In genomic region chr7:4144801-4145470, GRCh38 we compare ENCODE assay signal across 10 cellular contexts.
DNase-seq lines count a peak whose midpoint lies in the region; ATAC-seq and TF ChIP-seq lines count a peak whose summit lies in the region.
"Had no signal": no experiment of that assay in that cellular context is flagged by ENCODE, and none has a peak within 500 bp of the region (broad histone marks: within the 10 kb centered on the region; RNA-seq: fewer than 3 reads in every experiment).

No MANE protein-coding gene starts in this region.

- H2BK15ac ChIP-seq in mesendoderm (replicated peaks; ENCODE audit: low read depth) = no peak overlapping the region

- H3K27ac ChIP-seq in mesendoderm (ENCODE audit: low read depth, low read length) (no peak overlapping the region), transverse colon (peak overlapping the region in 1 of 4 donors; percentile 37)

- no peaks in the 10 kb centered on the region for H3K36me3 Mint-ChIP-seq in activated CD4-positive, alpha-beta T cell treated with anti-CD3 and anti-CD28 coated beads, Interleukin-2, amount 10 ng/mL, durations not matched to agents 24 days and 14 days (ENCODE audit: low read depth)

- DNase-seq in activated CD4-positive, alpha-beta T cell treated with anti-CD3 and anti-CD28 coated beads for 48 hours = peak; percentile 11
- DNase-seq in activated CD4-positive, alpha-beta T cell treated with anti-CD3 and anti-CD28 coated beads, Interleukin-2, amount 10 ng/mL, durations not matched to agents 24 days and 14 days = no peak
- DNase-seq in epidermal melanocyte (ENCODE audit: insufficient read length, low spot score) = peak; percentile 40
- DNase-seq in mesendoderm = peak; percentile 46
- DNase-seq in transverse colon = peak; percentile 21
- DNase-seq in cerebellar nuclear complex (lab: John Stamatoyannopoulos, UW) = no peak
- DNase-seq in activated CD8-positive, alpha-beta memory T cell treated with anti-CD3 and anti-CD28 coated beads, Interleukin-2, amount 50 U/mL, for 4 hours = no peak
- DNase-seq: activated CD4-positive, alpha-beta T cell treated with anti-CD3 and anti-CD28 coated beads, Interleukin-2, amount 50 U/mL, for 48 hours; PC-3 had no signal

- H3K79me1 ChIP-seq in mesendoderm (ENCODE audit: low read length) = no peaks in the 10 kb centered on the region

- ATAC-seq in HG03354 (IDR thresholded peaks at IDR 0.05; ENCODE audit: poor library complexity, severe bottlenecking, unreplicated experiment) = no peak
- ATAC-seq: PC-3 had no signal

- H3K18ac ChIP-seq in mesendoderm (ENCODE audit: low read length) = no peak overlapping the region

- no peaks in the 10 kb centered on the region for H3K36me3 ChIP-seq in mesendoderm (ENCODE audit: control insufficient read depth, insufficient read depth, low read length)
- H3K36me3 ChIP-seq in transverse colon = no peaks in the 10 kb centered on the region

- H2BK120ac ChIP-seq in mesendoderm (ENCODE audit: low read depth, low read length) = no peak overlapping the region

- no peaks in the 10 kb centered on the region for H3K9me3 ChIP-seq in transverse colon

- no peaks in the 10 kb centered on the region for H3K4me1 ChIP-seq in mesendoderm (ENCODE audit: control insufficient read depth, low read depth, low read length)
- peaks cover 0 to 10% (median 2%) of the 10 kb centered on the region in 4 donors for H3K4me1 ChIP-seq in transverse colon

- in situ Hi-C loops in transverse colon (cut with MboI; ENCODE audit: low pct_ligation_motif_present in 1 of 4, low pct_unique_long_range_greater_than_20kb in 1 of 4, low sequenced_read_pairs in 3 of 4) = no loop called here

- intact Hi-C loops in activated CD4-positive, alpha-beta T cell treated with anti-CD3 and anti-CD28 coated beads, Interleukin-2, amount 10 ng/mL, durations not matched to agents 24 days and 14 days (cut with micrococcal nuclease) = no loop called here
- intact Hi-C loops in transverse colon (cut with DNase I; ENCODE audit: low total_unique reads) = no loop called here

- H3K4me2 ChIP-seq in mesendoderm (ENCODE audit: low read length) = peak overlapping the region; percentile 54

- TF ChIP-seq POLR2A in transverse colon (IDR thresholded peaks at IDR 0.05) = no peak

- no peak overlapping the region for H2AK5ac ChIP-seq in mesendoderm (ENCODE audit: low read length)

- no peaks in the 10 kb centered on the region for H3K9me3 Mint-ChIP-seq in activated CD4-positive, alpha-beta T cell treated with anti-CD3 and anti-CD28 coated beads, Interleukin-2, amount 10 ng/mL, durations not matched to agents 24 days and 14 days

- no peak for TF ChIP-seq EP300 in transverse colon (IDR thresholded peaks at IDR 0.05; ENCODE audit: low read depth)

- WGBS in mesendoderm (ENCODE audit: extremely low coverage, insufficient coverage, low lambda C conversion rate) = no CpG with 5 or more reads among the region's 26 CpGs
- WGBS in transverse colon (ENCODE audit: low coverage in 1 of 2), 2 donors = 13 to 23% methylated on average over 3 to 26 of the region's 26 CpGs

- no peaks in the 10 kb centered on the region for H3K79me2 ChIP-seq in mesendoderm (ENCODE audit: control insufficient read depth, insufficient read depth, low read length)

- H3K23ac ChIP-seq in mesendoderm (ENCODE audit: low read length) = no peak overlapping the region

- peak overlapping the region; percentile 49 for H3K9ac ChIP-seq in mesendoderm (ENCODE audit: low read length)

- no peak overlapping the region for H3K4me3 ChIP-seq in mesendoderm (ENCODE audit: low read length)
- no peak overlapping the region for H3K4me3 ChIP-seq in transverse colon

- H3K4ac ChIP-seq in mesendoderm (ENCODE audit: low read depth, low read length) = no peak overlapping the region

- no peak overlapping the region for H4K8ac ChIP-seq in mesendoderm (ENCODE audit: low read depth, low read length)

- H3K4me3 Mint-ChIP-seq in activated CD4-positive, alpha-beta T cell treated with anti-CD3 and anti-CD28 coated beads, Interleukin-2, amount 10 ng/mL, durations not matched to agents 24 days and 14 days = no peak overlapping the region

- no peak overlapping the region for H3K27ac Mint-ChIP-seq in activated CD4-positive, alpha-beta T cell treated with anti-CD3 and anti-CD28 coated beads, Interleukin-2, amount 10 ng/mL, durations not matched to agents 24 days and 14 days

- H2BK5ac ChIP-seq in mesendoderm (ENCODE audit: low read length) = no peak overlapping the region

- H3K4me1 Mint-ChIP-seq in activated CD4-positive, alpha-beta T cell treated with anti-CD3 and anti-CD28 coated beads, Interleukin-2, amount 10 ng/mL, durations not matched to agents 24 days and 14 days = peaks cover 2% of the 10 kb centered on the region

- TF ChIP-seq CTCF in transverse colon (IDR thresholded peaks at IDR 0.05) = no peak

- H3K27me3 Mint-ChIP-seq in activated CD4-positive, alpha-beta T cell treated with anti-CD3 and anti-CD28 coated beads, Interleukin-2, amount 10 ng/mL, durations not matched to agents 24 days and 14 days = peaks cover 2% of the 10 kb centered on the region

- H3K56ac ChIP-seq in mesendoderm (ENCODE audit: low read length) = peak overlapping the region; percentile 75

- H4K5ac ChIP-seq in mesendoderm (ENCODE audit: low read length) = no peak overlapping the region

- H3K27me3 ChIP-seq in mesendoderm (ENCODE audit: insufficient read depth, low read length, poor library complexity) (no peaks in the 10 kb centered on the region), transverse colon (no peaks in the 10 kb centered on the region)

Comparison
In these comparisons a context has a peak if more than half of its experiments do, and no peak if none do; other contexts are left out.
1. DNase-seq: peak in activated CD4-positive, alpha-beta T cell treated with anti-CD3 and anti-CD28 coated beads for 48 hours (single experiment), epidermal melanocyte (single experiment), mesendoderm (single experiment) and transverse colon (single experiment); none in activated CD4-positive, alpha-beta T cell treated with anti-CD3 and anti-CD28 coated beads, Interleukin-2, amount 10 ng/mL, durations not matched to agents 24 days and 14 days (single experiment), cerebellar nuclear complex (0 of 2) and activated CD8-positive, alpha-beta memory T cell treated with anti-CD3 and anti-CD28 coated beads, Interleukin-2, amount 50 U/mL, for 4 hours (single experiment).